Comparison of ENCODE assay signal across 16 cellular contexts in genomic region chr16:26464576-26465266, GRCh38.
A peak's percentile ranks its signal among the peaks of the same experiment; 100 is the strongest.
DNase-seq lines count a peak whose midpoint lies in the region; ATAC-seq and TF ChIP-seq lines count a peak whose summit lies in the region.
"Had no signal": no experiment of that assay in that cellular context is flagged by ENCODE, and none has a peak within 500 bp of the region (broad histone marks: within the 10 kb centered on the region; RNA-seq: fewer than 3 reads in every experiment).

No MANE protein-coding gene starts in this region.

- H3K18ac ChIP-seq in trophoblast cell (ENCODE audit: low read length) = peak overlapping the region; percentile 44

- no peak overlapping the region for H3K4me2 ChIP-seq in GM23338
- H3K4me2 ChIP-seq in trophoblast cell (ENCODE audit: low read length) = no peak overlapping the region

- intact Hi-C loops in activated CD4-positive, alpha-beta T cell treated with anti-CD3 and anti-CD28 coated beads, Interleukin-2, amount 10 ng/mL, durations not matched to agents 24 days and 14 days (cut with micrococcal nuclease) = no loop called here

- H4K20me1 ChIP-seq in GM23338 (replicated peaks; ENCODE audit: insufficient read depth) = no peaks in the 10 kb centered on the region

- H3K9me2 ChIP-seq in GM23338 (ENCODE audit: insufficient read depth) = no peaks in the 10 kb centered on the region

- no peak overlapping the region for H4K8ac ChIP-seq in trophoblast cell (ENCODE audit: low read depth, low read length)

- peak overlapping the region; percentile 80 for H4K91ac ChIP-seq in trophoblast cell (ENCODE audit: low read depth, low read length)

- TF ChIP-seq CTCF in GM23338 (conservative IDR thresholded peaks at IDR 0.05; ENCODE audit: low read depth in 2 of 2) = peak; percentile 27 to 34; a peak in 3 of 4 replicates
- no peak for TF ChIP-seq CTCF in WERI-Rb-1 (IDR thresholded peaks at IDR 0.05; ENCODE audit: low read depth, low read length)

- POLR2A ChIA-PET in activated CD4-positive, alpha-beta T cell treated with anti-CD3 and anti-CD28 coated beads, Interleukin-2, amount 10 ng/mL, durations not matched to agents 7 days and 5 days (lab: Charles Lee) = no interaction called here

- H3K27me3 Mint-ChIP-seq in activated CD4-positive, alpha-beta T cell treated with anti-CD3 and anti-CD28 coated beads, Interleukin-2, amount 10 ng/mL, durations not matched to agents 24 days and 14 days = peaks cover 29% of the 10 kb centered on the region
- peaks cover 23% of the 10 kb centered on the region for H3K27me3 Mint-ChIP-seq in activated CD4-positive, alpha-beta T cell treated with anti-CD3 and anti-CD28 coated beads, Interleukin-2, amount 10 ng/mL, durations not matched to agents 7 days and 5 days
- H3K27me3 Mint-ChIP-seq in GM23338 (ENCODE audit: insufficient read depth, low read depth, poor library complexity) = no peaks in the 10 kb centered on the region

- CTCF ChIA-PET in activated CD4-positive, alpha-beta T cell treated with anti-CD3 and anti-CD28 coated beads, Interleukin-2, amount 10 ng/mL, durations not matched to agents 7 days and 5 days (lab: Charles Lee) = interaction anchor here (0.6 to 0.7 kb wide), 2 partner anchors 11 to 1481 kb away, joined by 3 to 5 read pairs; no protein-coding TSS in a partner anchor

- H3K4me3 Mint-ChIP-seq in activated CD4-positive, alpha-beta T cell treated with anti-CD3 and anti-CD28 coated beads, Interleukin-2, amount 10 ng/mL, durations not matched to agents 24 days and 14 days = no peak overlapping the region
- H3K4me3 Mint-ChIP-seq in activated CD4-positive, alpha-beta T cell treated with anti-CD3 and anti-CD28 coated beads, Interleukin-2, amount 10 ng/mL, durations not matched to agents 7 days and 5 days = no peak overlapping the region
- no peak overlapping the region for H3K4me3 Mint-ChIP-seq in GM23338
- H3K4me3 Mint-ChIP-seq: CD4-positive, alpha-beta memory T cell had no signal

- H3K27ac Mint-ChIP-seq in activated CD4-positive, alpha-beta T cell treated with anti-CD3 and anti-CD28 coated beads, Interleukin-2, amount 10 ng/mL, durations not matched to agents 24 days and 14 days = no peak overlapping the region
- H3K27ac Mint-ChIP-seq in activated CD4-positive, alpha-beta T cell treated with anti-CD3 and anti-CD28 coated beads, Interleukin-2, amount 10 ng/mL, durations not matched to agents 7 days and 5 days = no peak overlapping the region
- no peak overlapping the region for H3K27ac Mint-ChIP-seq in GM23338
- H3K27ac Mint-ChIP-seq: CD4-positive, alpha-beta memory T cell had no signal

- H3K79me2 ChIP-seq in GM23338 (replicated peaks; ENCODE audit: insufficient read depth) (no peaks in the 10 kb centered on the region), trophoblast cell (ENCODE audit: control insufficient read depth, insufficient read depth, low read length, poor library complexity) (no peaks in the 10 kb centered on the region)

- no peaks in the 10 kb centered on the region for H3K4me1 Mint-ChIP-seq in activated CD4-positive, alpha-beta T cell treated with anti-CD3 and anti-CD28 coated beads, Interleukin-2, amount 10 ng/mL, durations not matched to agents 24 days and 14 days
- H3K4me1 Mint-ChIP-seq in activated CD4-positive, alpha-beta T cell treated with anti-CD3 and anti-CD28 coated beads, Interleukin-2, amount 10 ng/mL, durations not matched to agents 7 days and 5 days = peaks cover 4% of the 10 kb centered on the region
- no peaks in the 10 kb centered on the region for H3K4me1 Mint-ChIP-seq in GM23338
- H3K4me1 Mint-ChIP-seq: CD4-positive, alpha-beta memory T cell had no signal

- ATAC-seq in GM23338 (no peak), HG03108 (IDR thresholded peaks at IDR 0.05; ENCODE audit: unreplicated experiment) (no peak), HG03196 (IDR thresholded peaks at IDR 0.05; ENCODE audit: unreplicated experiment) (no peak)

- peaks cover 20% of the 10 kb centered on the region for H3K9me3 Mint-ChIP-seq in activated CD4-positive, alpha-beta T cell treated with anti-CD3 and anti-CD28 coated beads, Interleukin-2, amount 10 ng/mL, durations not matched to agents 24 days and 14 days
- H3K9me3 Mint-ChIP-seq in activated CD4-positive, alpha-beta T cell treated with anti-CD3 and anti-CD28 coated beads, Interleukin-2, amount 10 ng/mL, durations not matched to agents 7 days and 5 days = peaks cover 13% of the 10 kb centered on the region
- H3K9me3 Mint-ChIP-seq in GM23338 = peaks cover 96% of the 10 kb centered on the region

- H3K23ac ChIP-seq in trophoblast cell (ENCODE audit: low read length) = no peak overlapping the region

- no peak overlapping the region for H3K4ac ChIP-seq in trophoblast cell (ENCODE audit: low read depth, low read length)

- H3K27me3 ChIP-seq in GM23338 (ENCODE audit: insufficient read depth) (no peaks in the 10 kb centered on the region), WERI-Rb-1 (ENCODE audit: insufficient read depth, low read depth, severe bottlenecking) (no peaks in the 10 kb centered on the region), trophoblast cell (ENCODE audit: insufficient read depth, low read length) (no peaks in the 10 kb centered on the region)
- H3K27me3 ChIP-seq: BE2C, SJSA1 had no signal

- H3K9ac ChIP-seq in trophoblast cell (ENCODE audit: low read length) = no peak overlapping the region

- H3K4me3 ChIP-seq in GM23338 (no peak overlapping the region), WERI-Rb-1 (ENCODE audit: low read depth, low read length) (no peak overlapping the region), trophoblast cell (ENCODE audit: low read depth, low read length) (no peak overlapping the region)
- H3K4me3 ChIP-seq: SJSA1 had no signal

- H3F3A ChIP-seq in GM23338 (replicated peaks; ENCODE audit: low read depth) = no peaks in the 10 kb centered on the region

- no peaks in the 10 kb centered on the region for H3K36me3 Mint-ChIP-seq in activated CD4-positive, alpha-beta T cell treated with anti-CD3 and anti-CD28 coated beads, Interleukin-2, amount 10 ng/mL, durations not matched to agents 24 days and 14 days (ENCODE audit: low read depth)
- H3K36me3 Mint-ChIP-seq in activated CD4-positive, alpha-beta T cell treated with anti-CD3 and anti-CD28 coated beads, Interleukin-2, amount 10 ng/mL, durations not matched to agents 7 days and 5 days (ENCODE audit: low read depth) = no peaks in the 10 kb centered on the region
- H3K36me3 Mint-ChIP-seq in GM23338 (ENCODE audit: low read depth) = peaks cover 26% of the 10 kb centered on the region

- peak overlapping the region; percentile 79 for H2BK5ac ChIP-seq in trophoblast cell (ENCODE audit: low read depth, low read length, poor library complexity)

- H3K9me3 ChIP-seq in WERI-Rb-1 (ENCODE audit: severe bottlenecking) = no peaks in the 10 kb centered on the region
- H3K9me3 ChIP-seq in trophoblast cell (ENCODE audit: insufficient read depth, low read depth, low read length) = no peaks in the 10 kb centered on the region
- H3K9me3 ChIP-seq: BE2C, SJSA1 had no signal

- peak overlapping the region; percentile 95 for H2BK120ac ChIP-seq in trophoblast cell (ENCODE audit: insufficient read depth, low read length, poor library complexity)

- H2AK5ac ChIP-seq in trophoblast cell (ENCODE audit: low read length) = peak overlapping the region; percentile 86

- H3K27ac ChIP-seq in GM23338 (ENCODE audit: low read depth) = no peak overlapping the region
- H3K27ac ChIP-seq in WERI-Rb-1 = no peak overlapping the region
- peak overlapping the region; percentile 61 for H3K27ac ChIP-seq in trophoblast cell (ENCODE audit: low read depth, low read length)
- H3K27ac ChIP-seq: SJSA1 had no signal

- WGBS in trophoblast cell (ENCODE audit: extremely low coverage, insufficient coverage, insufficient read length) = no CpG with 5 or more reads among the region's 7 CpGs

- no peaks in the 10 kb centered on the region for H3K4me1 ChIP-seq in GM23338 (ENCODE audit: insufficient read depth)
- peaks cover 7 to 14% of the 10 kb centered on the region in 2 experiments for H3K4me1 ChIP-seq in trophoblast cell (ENCODE audit: control insufficient read depth in 1 of 2, insufficient read depth in 2 of 2, low read length in 2 of 2)
- H3K4me1 ChIP-seq: BE2C, SJSA1 had no signal

- no peak overlapping the region for H4K12ac ChIP-seq in trophoblast cell (ENCODE audit: low read depth, low read length)

- peak overlapping the region; percentile 14 for H3K14ac ChIP-seq in trophoblast cell (ENCODE audit: low read length)

- peak overlapping the region; percentile 58 for H2BK12ac ChIP-seq in trophoblast cell (ENCODE audit: low read length)

- H3K79me1 ChIP-seq in trophoblast cell (ENCODE audit: low read length) = peaks cover 11% of the 10 kb centered on the region

- H3K36me3 ChIP-seq in GM23338 (ENCODE audit: insufficient read depth) = no peaks in the 10 kb centered on the region
- no peaks in the 10 kb centered on the region for H3K36me3 ChIP-seq in WERI-Rb-1
- no peaks in the 10 kb centered on the region for H3K36me3 ChIP-seq in trophoblast cell (ENCODE audit: control insufficient read depth in 1 of 2, insufficient read depth in 2 of 2, low read length in 2 of 2)
- H3K36me3 ChIP-seq: BE2C, SJSA1 had no signal

- H2AFZ ChIP-seq in GM23338 = no peak overlapping the region
- H2AFZ ChIP-seq in trophoblast cell (ENCODE audit: insufficient read depth, low read length, poor library complexity) = no peak overlapping the region

- DNase-seq in activated CD4-positive, alpha-beta T cell treated with anti-CD3 and anti-CD28 coated beads, Interleukin-2, amount 10 ng/mL, durations not matched to agents 24 days and 14 days = peak; percentile 18
- no peak for DNase-seq in activated CD4-positive, alpha-beta T cell treated with anti-CD3 and anti-CD28 coated beads, Interleukin-2, amount 10 ng/mL, durations not matched to agents 7 days and 5 days
- no peak for DNase-seq in GM23338 (ENCODE audit: low spot score)
- peak; percentile 13 for DNase-seq in WERI-Rb-1
- DNase-seq in trophoblast cell = no peak
- DNase-seq in amygdala (lab: John Stamatoyannopoulos, UW) = no peak
- DNase-seq: BE2C; CD4-positive, alpha-beta memory T cell; DMS153; KBM-7; NCI-H1694 treated with DMSO at 0.1 percent for 48 hours; NCI-H2107; NCI-H510A treated with DMSO at 0.1 percent for 48 hours had no signal

TF ChIP-seq in GM23338, 12 proteins besides CTCF, POLR2A, EP300 and RAD21 (continues in another document):
- TF ChIP-seq JUNB (IDR thresholded peaks at IDR 0.05; ENCODE audit: unreplicated experiment) (no peak), EZH2phosphoT487 (IDR thresholded peaks at IDR 0.05; ENCODE audit: unreplicated experiment) (no peak)

Comparison
In these comparisons a context has a peak if more than half of its experiments do, and no peak if none do; other contexts are left out.
1. DNase-seq: peak in activated CD4-positive, alpha-beta T cell treated with anti-CD3 and anti-CD28 coated beads, Interleukin-2, amount 10 ng/mL, durations not matched to agents 24 days and 14 days (single experiment) and WERI-Rb-1 (single experiment); none in activated CD4-positive, alpha-beta T cell treated with anti-CD3 and anti-CD28 coated beads, Interleukin-2, amount 10 ng/mL, durations not matched to agents 7 days and 5 days (single experiment), GM23338 (single experiment), trophoblast cell (0 of 2) and amygdala (0 of 56).